ENCODE assay signal across 1 cellular context in genomic region chr9:131038256-131039128, GRCh38.
TF ChIP-seq lines count a peak whose summit lies in the region.

No MANE protein-coding gene starts in this region.

TF ChIP-seq in IMR-90, 13 proteins besides CTCF, POLR2A, EP300 and RAD21:
- TF ChIP-seq CEBPB (IDR thresholded peaks at IDR 0.05; ENCODE audit: low read depth, low read length) = no peak
- no peak for TF ChIP-seq SMC3 (IDR thresholded peaks at IDR 0.05; ENCODE audit: low read depth, low read length)
- TF ChIP-seq, protein P1, sequence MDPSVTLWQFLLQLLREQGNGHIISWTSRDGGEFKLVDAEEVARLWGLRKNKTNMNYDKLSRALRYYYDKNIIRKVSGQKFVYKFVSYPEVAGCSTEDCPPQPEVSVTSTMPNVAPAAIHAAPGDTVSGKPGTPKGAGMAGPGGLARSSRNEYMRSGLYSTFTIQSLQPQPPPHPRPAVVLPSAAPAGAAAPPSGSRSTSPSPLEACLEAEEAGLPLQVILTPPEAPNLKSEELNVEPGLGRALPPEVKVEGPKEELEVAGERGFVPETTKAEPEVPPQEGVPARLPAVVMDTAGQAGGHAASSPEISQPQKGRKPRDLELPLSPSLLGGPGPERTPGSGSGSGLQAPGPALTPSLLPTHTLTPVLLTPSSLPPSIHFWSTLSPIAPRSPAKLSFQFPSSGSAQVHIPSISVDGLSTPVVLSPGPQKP (IDR thresholded peaks at IDR 0.05; ENCODE audit: borderline replicate concordance, low read depth, low read length) = no peak
- TF ChIP-seq BHLHE40 (IDR thresholded peaks at IDR 0.05; ENCODE audit: low read depth, low read length) = no peak
- no peak for TF ChIP-seq RCOR1 (IDR thresholded peaks at IDR 0.05; ENCODE audit: insufficient replicate concordance, low read length)
